Comparison of ENCODE assay signal across 1 cellular context in the genomic region with DNA sequence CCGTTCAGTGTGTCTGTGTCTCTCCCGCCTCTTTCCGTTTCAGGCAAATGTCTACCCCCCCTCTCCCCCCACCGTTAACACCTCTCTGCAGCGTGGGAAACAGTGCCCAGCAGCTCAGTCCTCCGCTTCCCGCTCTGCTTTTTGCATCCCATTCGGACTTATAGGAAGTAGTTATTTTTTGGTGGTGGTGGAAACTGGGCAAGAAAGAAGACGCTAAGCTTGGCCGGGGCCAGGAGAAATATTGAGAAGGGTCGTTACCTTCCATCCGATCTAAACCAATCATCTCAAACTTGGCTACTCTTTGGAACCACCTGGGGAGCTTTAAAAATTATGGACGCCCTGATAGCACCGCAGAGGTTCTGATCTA.
TF ChIP-seq lines count a peak whose summit lies in the region.

No MANE protein-coding gene starts in this region.

TF ChIP-seq in HCT116, 20 proteins besides CTCF, POLR2A, EP300 and RAD21 (continued from another document):
- TF ChIP-seq, protein P1, sequence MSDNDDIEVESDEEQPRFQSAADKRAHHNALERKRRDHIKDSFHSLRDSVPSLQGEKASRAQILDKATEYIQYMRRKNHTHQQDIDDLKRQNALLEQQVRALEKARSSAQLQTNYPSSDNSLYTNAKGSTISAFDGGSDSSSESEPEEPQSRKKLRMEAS (IDR thresholded peaks at IDR 0.05): no peak
- no peak for TF ChIP-seq FOSL1 (IDR thresholded peaks at IDR 0.05; ENCODE audit: low read depth)
- no peak for TF ChIP-seq CEBPB (IDR thresholded peaks at IDR 0.05; ENCODE audit: low read depth)
